ENCODE assay signal across 27 cellular contexts in the genomic region with DNA sequence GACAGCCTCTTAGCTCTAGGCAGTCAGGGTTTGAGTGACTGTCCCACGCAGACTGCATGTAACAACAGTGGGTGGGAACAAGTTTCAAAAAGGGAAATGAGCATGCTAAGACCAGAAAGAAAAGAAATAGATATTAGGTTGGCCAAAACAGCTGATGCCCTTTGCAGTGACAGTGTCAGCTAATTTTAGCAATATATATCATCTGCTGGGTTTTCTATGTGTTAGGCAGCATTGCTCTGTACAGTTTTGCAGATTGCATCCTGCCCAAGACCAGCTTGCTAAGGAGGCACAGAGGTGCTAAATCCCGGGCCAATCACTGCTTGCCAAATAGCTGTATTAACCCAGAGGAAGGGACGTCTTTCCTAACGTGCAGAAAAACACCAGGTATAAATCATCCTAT.
"Had no signal": no experiment of that assay in that cellular context is flagged by ENCODE, and none has a peak within 500 bp of the region (broad histone marks: within the 10 kb centered on the region; RNA-seq: fewer than 3 reads in every experiment).

No MANE protein-coding gene starts in this region.

- H3K27ac Mint-ChIP-seq: activated CD4-positive, alpha-beta memory T cell treated with anti-CD3 and anti-CD28 coated beads, Interleukin-2, amount 10 ng/mL, durations not matched to agents 7 days and 5 days; activated CD4-positive, alpha-beta T cell treated with anti-CD3 and anti-CD28 coated beads for 36 hours; activated CD4-positive, alpha-beta T cell treated with anti-CD3 and anti-CD28 coated beads, Interleukin-2, amount 10 ng/mL, durations not matched to agents 24 days and 14 days; activated naive CD4-positive, alpha-beta T cell treated with anti-CD3 and anti-CD28 coated beads, Interleukin-2, amount 10 ng/mL, durations not matched to agents 7 days and 5 days; activated naive CD4-positive, alpha-beta T cell treated with anti-CD3 and anti-CD28 coated beads, Interleukin-2, amount 50 U/mL, for 72 hours; activated naive CD8-positive, alpha-beta T cell treated with anti-CD3 and anti-CD28 coated beads, Interleukin-2, amount 10 ng/mL, durations not matched to agents 7 days and 5 days; activated T-cell treated with anti-CD3 and anti-CD28 coated beads, Interleukin-2, amount 50 U/mL, for 24 hours; activated T-cell treated with anti-CD3 and anti-CD28 coated beads, Interleukin-2, amount 50 U/mL, for 72 hours had no signal

- H3K4me3 Mint-ChIP-seq: activated CD4-positive, alpha-beta memory T cell treated with anti-CD3 and anti-CD28 coated beads, Interleukin-2, amount 10 ng/mL, durations not matched to agents 7 days and 5 days; activated CD4-positive, alpha-beta T cell treated with anti-CD3 and anti-CD28 coated beads for 36 hours; activated CD4-positive, alpha-beta T cell treated with anti-CD3 and anti-CD28 coated beads, Interleukin-2, amount 10 ng/mL, durations not matched to agents 24 days and 14 days; activated naive CD4-positive, alpha-beta T cell treated with anti-CD3 and anti-CD28 coated beads, Interleukin-2, amount 10 ng/mL, durations not matched to agents 7 days and 5 days; activated naive CD8-positive, alpha-beta T cell treated with anti-CD3 and anti-CD28 coated beads, Interleukin-2, amount 10 ng/mL, durations not matched to agents 7 days and 5 days; activated T-cell treated with anti-CD3 and anti-CD28 coated beads, Interleukin-2, amount 50 U/mL, for 24 hours; activated T-cell treated with anti-CD3 and anti-CD28 coated beads, Interleukin-2, amount 50 U/mL, for 72 hours; brain had no signal

- H3K4me1 ChIP-seq: ascending aorta, breast epithelium, colonic mucosa, esophagus muscularis mucosa, gastroesophageal sphincter had no signal

- ATAC-seq: activated CD4-positive, alpha-beta T cell treated with anti-CD3 and anti-CD28 coated beads for 36 hours; activated naive CD4-positive, alpha-beta T cell treated with anti-CD3 and anti-CD28 coated beads, Interleukin-2, amount 50 U/mL, for 72 hours; activated T-cell treated with anti-CD3 and anti-CD28 coated beads, Interleukin-2, amount 50 U/mL, for 72 hours; foreskin keratinocyte; gastroesophageal sphincter had no signal

- H3K36me3 ChIP-seq: ascending aorta, breast epithelium, cardiac muscle cell, colonic mucosa, esophagus muscularis mucosa, gastroesophageal sphincter had no signal

- H3K4me1 Mint-ChIP-seq: activated CD4-positive, alpha-beta memory T cell treated with anti-CD3 and anti-CD28 coated beads, Interleukin-2, amount 10 ng/mL, durations not matched to agents 7 days and 5 days; activated CD4-positive, alpha-beta T cell treated with anti-CD3 and anti-CD28 coated beads for 36 hours; activated CD4-positive, alpha-beta T cell treated with anti-CD3 and anti-CD28 coated beads, Interleukin-2, amount 10 ng/mL, durations not matched to agents 24 days and 14 days; activated naive CD4-positive, alpha-beta T cell treated with anti-CD3 and anti-CD28 coated beads, Interleukin-2, amount 10 ng/mL, durations not matched to agents 7 days and 5 days; activated naive CD8-positive, alpha-beta T cell treated with anti-CD3 and anti-CD28 coated beads, Interleukin-2, amount 10 ng/mL, durations not matched to agents 7 days and 5 days had no signal

- H3K4me3 ChIP-seq: ascending aorta, breast epithelium, cardiac muscle cell, colonic mucosa, esophagus muscularis mucosa, gastroesophageal sphincter had no signal

- H3K27ac ChIP-seq: ascending aorta, breast epithelium, cardiac muscle cell, colonic mucosa, esophagus muscularis mucosa, gastroesophageal sphincter had no signal

- DNase-seq: activated CD4-positive, alpha-beta memory T cell treated with anti-CD3 and anti-CD28 coated beads, Interleukin-2, amount 10 ng/mL, durations not matched to agents 7 days and 5 days; activated CD4-positive, alpha-beta T cell treated with anti-CD3 and anti-CD28 coated beads for 36 hours; activated CD4-positive, alpha-beta T cell treated with anti-CD3 and anti-CD28 coated beads, Interleukin-2, amount 10 ng/mL, durations not matched to agents 24 days and 14 days; activated CD4-positive, CD25-positive, alpha-beta regulatory T cell; activated CD4-positive, CD25-positive, alpha-beta regulatory T cell treated with anti-CD3 and anti-CD28 coated beads, Interleukin-2, amount 50 U/mL, for 72 hours; activated CD8-positive, alpha-beta memory T cell treated with anti-CD3 and anti-CD28 coated beads, Interleukin-2, amount 50 U/mL, for 48 hours; activated gamma-delta T cell; activated naive CD4-positive, alpha-beta T cell; activated naive CD4-positive, alpha-beta T cell treated with anti-CD3 and anti-CD28 coated beads, Interleukin-2, amount 10 ng/mL, durations not matched to agents 7 days and 5 days; activated naive CD8-positive, alpha-beta T cell treated with anti-CD3 and anti-CD28 coated beads, Interleukin-2, amount 10 ng/mL, durations not matched to agents 7 days and 5 days; activated T-cell treated with anti-CD3 and anti-CD28 coated beads for 4 hours; activated T-cell treated with anti-CD3 and anti-CD28 coated beads, Interleukin-2, amount 50 U/mL, for 24 hours; activated T-cell treated with anti-CD3 and anti-CD28 coated beads, Interleukin-2, amount 50 U/mL, for 72 hours; central memory CD4-positive, alpha-beta T cell; cerebellar nuclear complex; colonic mucosa; effector CD8-positive, alpha-beta T cell; erythroblast; foreskin keratinocyte; T-helper 2 cell had no signal

- H3K27me3 ChIP-seq: ascending aorta, breast epithelium, cardiac muscle cell, colonic mucosa, foreskin keratinocyte had no signal

- H3K36me3 Mint-ChIP-seq: activated naive CD4-positive, alpha-beta T cell treated with anti-CD3 and anti-CD28 coated beads, Interleukin-2, amount 10 ng/mL, durations not matched to agents 7 days and 5 days; activated naive CD4-positive, alpha-beta T cell treated with anti-CD3 and anti-CD28 coated beads, Interleukin-2, amount 50 U/mL, for 72 hours; activated naive CD8-positive, alpha-beta T cell treated with anti-CD3 and anti-CD28 coated beads, Interleukin-2, amount 10 ng/mL, durations not matched to agents 7 days and 5 days; brain had no signal

- H3K9me3 ChIP-seq: ascending aorta, breast epithelium, colonic mucosa, esophagus muscularis mucosa, gastroesophageal sphincter had no signal

- H3K27me3 Mint-ChIP-seq: activated CD4-positive, alpha-beta memory T cell treated with anti-CD3 and anti-CD28 coated beads, Interleukin-2, amount 10 ng/mL, durations not matched to agents 7 days and 5 days; activated CD4-positive, alpha-beta T cell treated with anti-CD3 and anti-CD28 coated beads for 36 hours; activated CD4-positive, alpha-beta T cell treated with anti-CD3 and anti-CD28 coated beads, Interleukin-2, amount 10 ng/mL, durations not matched to agents 24 days and 14 days; activated naive CD4-positive, alpha-beta T cell treated with anti-CD3 and anti-CD28 coated beads, Interleukin-2, amount 10 ng/mL, durations not matched to agents 7 days and 5 days; activated naive CD8-positive, alpha-beta T cell treated with anti-CD3 and anti-CD28 coated beads, Interleukin-2, amount 10 ng/mL, durations not matched to agents 7 days and 5 days; activated T-cell treated with anti-CD3 and anti-CD28 coated beads, Interleukin-2, amount 50 U/mL, for 24 hours; brain had no signal

- H3K9me3 Mint-ChIP-seq: activated naive CD8-positive, alpha-beta T cell treated with anti-CD3 and anti-CD28 coated beads, Interleukin-2, amount 10 ng/mL, durations not matched to agents 7 days and 5 days; activated T-cell treated with anti-CD3 and anti-CD28 coated beads, Interleukin-2, amount 50 U/mL, for 24 hours had no signal
